In genomic region chr3:76645724-76646123, GRCh38 we compare ENCODE assay signal across 30 cellular contexts.
"Had no signal": no experiment of that assay in that cellular context is flagged by ENCODE, and none has a peak within 500 bp of the region (broad histone marks: within the 10 kb centered on the region; RNA-seq: fewer than 3 reads in every experiment).

No MANE protein-coding gene starts in this region.

- H3K36me3 ChIP-seq: adrenal gland, ascending aorta, brain microvascular endothelial cell, breast epithelium, cardiac muscle cell had no signal

- H3K27ac ChIP-seq: adrenal gland, ascending aorta, body of pancreas, brain microvascular endothelial cell, breast epithelium, cardiac muscle cell had no signal

- ATAC-seq: activated naive CD4-positive, alpha-beta T cell treated with anti-CD3 and anti-CD28 coated beads, Interleukin-2, amount 50 U/mL, for 72 hours; activated naive CD8-positive, alpha-beta T cell treated with anti-CD3 and anti-CD28 coated beads, Interleukin-2, amount 50 U/mL, for 24 hours; activated T-cell treated with anti-CD3 and anti-CD28 coated beads, Interleukin-2, amount 50 U/mL, for 4 hours; activated T-cell treated with anti-CD3 and anti-CD28 coated beads, Interleukin-2, amount 50 U/mL, for 72 hours; activated T-helper 17 cell treated with anti-CD3 and anti-CD28 coated beads, Interleukin-2, amount 50 U/mL, for 72 hours; body of pancreas had no signal

- H3K4me1 ChIP-seq: adrenal gland, ascending aorta, body of pancreas, breast epithelium had no signal

- H3K4me3 ChIP-seq: adrenal gland, ascending aorta, body of pancreas, breast epithelium, cardiac muscle cell had no signal

- H3K9me3 ChIP-seq: adrenal gland, ascending aorta, body of pancreas, breast epithelium had no signal

- DNase-seq: activated effector memory CD4-positive, alpha-beta T cell treated with anti-CD3 and anti-CD28 coated beads, Interleukin-2, amount 50 U/mL, for 16 hours; activated effector memory CD4-positive, alpha-beta T cell treated with Interleukin-2 at 50 U/mL for 16 hours; activated gamma-delta T cell; activated gamma-delta T cell treated with Interleukin-2 at 50 U/mL for 16 hours; activated naive CD4-positive, alpha-beta T cell; activated naive CD4-positive, alpha-beta T cell treated with anti-CD3 and anti-CD28 coated beads for 36 hours; activated naive CD4-positive, alpha-beta T cell treated with anti-CD3 and anti-CD28 coated beads, Interleukin-2, amount 10 ng/mL, durations not matched to agents 7 days and 5 days; activated naive CD4-positive, alpha-beta T cell treated with anti-CD3 and anti-CD28 coated beads, Interleukin-2, amount 50 U/mL, for 16 hours; activated naive CD4-positive, alpha-beta T cell treated with Interleukin-2 at 50 U/mL for 16 hours; activated naive CD8-positive, alpha-beta T cell treated with anti-CD3 and anti-CD28 coated beads for 36 hours; activated naive CD8-positive, alpha-beta T cell treated with anti-CD3 and anti-CD28 coated beads, Interleukin-2, amount 10 ng/mL, durations not matched to agents 7 days and 5 days; activated naive CD8-positive, alpha-beta T cell treated with anti-CD3 and anti-CD28 coated beads, Interleukin-2, amount 50 U/mL, for 24 hours; activated T-cell treated with anti-CD3 and anti-CD28 coated beads, Interleukin-2, amount 50 U/mL, for 4 hours; activated T-cell treated with anti-CD3 and anti-CD28 coated beads, Interleukin-2, amount 50 U/mL, for 48 hours; activated T-cell treated with anti-CD3 and anti-CD28 coated beads, Interleukin-2, amount 50 U/mL, for 72 hours; adrenal gland; amniotic stem cell; amygdala; anterior cingulate cortex; aorta; body of pancreas; brain microvascular endothelial cell; caudate nucleus; central memory CD4-positive, alpha-beta T cell; cerebellar nuclear complex had no signal
